25 cellular contexts compared by ENCODE assay signal in genomic region chr3:164040991-164041390, GRCh38.
"Had no signal": no experiment of that assay in that cellular context is flagged by ENCODE, and none has a peak within 500 bp of the region (broad histone marks: within the 10 kb centered on the region; RNA-seq: fewer than 3 reads in every experiment).

No MANE protein-coding gene starts in this region.

- H3K4me1 ChIP-seq: heart right ventricle, prostate gland, right atrium auricular region, upper lobe of left lung had no signal

- DNase-seq: activated B cell treated with CpG ODN at 0.5 μM for 24 hours; activated CD4-positive, alpha-beta T cell treated with anti-CD3 and anti-CD28 coated beads for 36 hours; activated CD4-positive, alpha-beta T cell treated with anti-CD3 and anti-CD28 coated beads, Interleukin-2, amount 50 U/mL, for 4 hours; activated CD8-positive, alpha-beta memory T cell treated with anti-CD3 and anti-CD28 coated beads, Interleukin-2, amount 50 U/mL, for 48 hours; activated gamma-delta T cell; activated naive CD4-positive, alpha-beta T cell treated with anti-CD3 and anti-CD28 coated beads, Interleukin-2, amount 50 U/mL, for 16 hours; activated naive CD8-positive, alpha-beta T cell treated with anti-CD3 and anti-CD28 coated beads, Interleukin-2, amount 50 U/mL, for 24 hours; activated T-cell treated with anti-CD3 and anti-CD28 coated beads, Interleukin-2, amount 50 U/mL, for 72 hours; anterior cingulate cortex; heart right ventricle; islet precursor cell; left cardiac atrium; mucosa of descending colon; naive B cell; ovary; stimulated activated CD4-positive, alpha-beta T cell treated with anti-CD3 and anti-CD28 coated beads, Interleukin-12 subunit alpha, Interleukin-12 subunit beta, amount 100 ng/mL, for 4 hours; stimulated activated CD4-positive, alpha-beta T cell treated with anti-CD3 and anti-CD28 coated beads, Interleukin-4, amount 100 ng/mL, for 4 hours; stimulated activated naive CD8-positive, alpha-beta T cell treated with anti-CD3 and anti-CD28 coated beads, Interleukin-15, Interleukin-2, amounts not matched to agents 100 U/mL and 50 U/mL, for 24 hours; T-helper 1 cell; upper lobe of left lung had no signal

- H3K9me3 ChIP-seq: heart right ventricle, mucosa of descending colon, ovary, prostate gland, right atrium auricular region, upper lobe of left lung had no signal

- H3K27ac ChIP-seq: coronary artery, epithelial cell of prostate, heart right ventricle, ovary, prostate gland, right atrium auricular region, upper lobe of left lung had no signal

- H3K27me3 Mint-ChIP-seq: activated B cell treated with CpG ODN at 0.5 μM for 24 hours; activated CD4-positive, alpha-beta T cell treated with anti-CD3 and anti-CD28 coated beads for 36 hours; activated naive CD8-positive, alpha-beta T cell treated with anti-CD3 and anti-CD28 coated beads, Interleukin-2, amount 50 U/mL, for 24 hours; memory B cell; naive B cell had no signal

- ATAC-seq: activated CD4-positive, alpha-beta T cell treated with anti-CD3 and anti-CD28 coated beads for 36 hours; activated naive CD8-positive, alpha-beta T cell treated with anti-CD3 and anti-CD28 coated beads, Interleukin-2, amount 50 U/mL, for 24 hours; activated T-cell treated with anti-CD3 and anti-CD28 coated beads, Interleukin-2, amount 50 U/mL, for 72 hours; heart right ventricle; left cardiac atrium; mucosa of descending colon; stimulated activated naive CD8-positive, alpha-beta T cell treated with anti-CD3 and anti-CD28 coated beads, Interleukin-15, Interleukin-2, amounts not matched to agents 100 U/mL and 50 U/mL, for 24 hours had no signal

- H3K36me3 ChIP-seq: heart right ventricle, ovary, prostate gland, right atrium auricular region, upper lobe of left lung had no signal

- H3K27ac Mint-ChIP-seq: activated B cell treated with CpG ODN at 0.5 μM for 24 hours; activated CD4-positive, alpha-beta T cell treated with anti-CD3 and anti-CD28 coated beads for 36 hours; activated naive CD8-positive, alpha-beta T cell treated with anti-CD3 and anti-CD28 coated beads, Interleukin-2, amount 50 U/mL, for 24 hours; activated T-cell treated with anti-CD3 and anti-CD28 coated beads, Interleukin-2, amount 50 U/mL, for 72 hours; memory B cell had no signal

- H3K9me3 Mint-ChIP-seq: activated naive CD8-positive, alpha-beta T cell treated with anti-CD3 and anti-CD28 coated beads, Interleukin-2, amount 50 U/mL, for 24 hours had no signal

- H3K4me3 ChIP-seq: coronary artery, heart right ventricle, mucosa of descending colon, ovary, prostate gland, right atrium auricular region, upper lobe of left lung had no signal

- H3K4me3 Mint-ChIP-seq: activated B cell treated with CpG ODN at 0.5 μM for 24 hours; activated CD4-positive, alpha-beta T cell treated with anti-CD3 and anti-CD28 coated beads for 36 hours; activated naive CD8-positive, alpha-beta T cell treated with anti-CD3 and anti-CD28 coated beads, Interleukin-2, amount 50 U/mL, for 24 hours; activated T-cell treated with anti-CD3 and anti-CD28 coated beads, Interleukin-2, amount 50 U/mL, for 72 hours; memory B cell; naive B cell had no signal

- H3K4me1 Mint-ChIP-seq: activated B cell treated with CpG ODN at 0.5 μM for 24 hours; activated CD4-positive, alpha-beta T cell treated with anti-CD3 and anti-CD28 coated beads for 36 hours; activated naive CD8-positive, alpha-beta T cell treated with anti-CD3 and anti-CD28 coated beads, Interleukin-2, amount 50 U/mL, for 24 hours; memory B cell; naive B cell had no signal

- H3K36me3 Mint-ChIP-seq: memory B cell, naive B cell had no signal
